In genomic region chr17:74776044-74776962, GRCh38 we compare ENCODE assay signal across 8 cellular contexts. TPM values are rescaled to one million over a fixed set of nuclear protein-coding genes. Genes with fewer than 3 reads are reported as not detected.
DNase-seq lines count a peak whose midpoint lies in the region; ATAC-seq and TF ChIP-seq lines count a peak whose summit lies in the region.

Gene NAT9, minus strand, starts transcription at chr17:74776345. Its CDS starts 647 bp downstream, at chr17:74775698.

- TF ChIP-seq CTCF in fibroblast of lung (conservative IDR thresholded peaks at IDR 0.05 in 1 of 2, IDR thresholded peaks at IDR 0.05 in 1 of 2; ENCODE audit: low read depth in 1 of 2, low read length in 2 of 2): no peak

- WGBS in GM23248 (ENCODE audit: low coverage in 1 of 2, low lambda C conversion rate in 2 of 2, missing lambda C conversion rate in 2 of 2), 2 experiments: 1% methylated on average over 56 to 64 of the region's 64 CpGs

- no peaks in the 10 kb centered on the region for H3K9me3 Mint-ChIP-seq in activated T-helper 1 cell treated with anti-CD3 and anti-CD28 coated beads, Interleukin-12 subunit alpha, Interleukin-12 subunit beta, Interleukin-2, Interleukin-4 antibody, amounts not matched to agents 30 ng/mL and 10 ng/mL and 1 ng/mL, durations not matched to agents 14 hours and 24 hours and 36 hours
- H3K9me3 Mint-ChIP-seq in naive thymus-derived CD4-positive, alpha-beta T cell: peaks cover 0 to 2% (median 0%) of the 10 kb centered on the region in 11 donors
- H3K9me3 Mint-ChIP-seq in stimulated activated memory B cell treated with anti-CD40 and anti-IgM and Interleukin-4, amounts not matched to agents 10 μg/mL and 1 μg/mL and 100 μg/mL, for 72 hours: no peaks in the 10 kb centered on the region

- peaks cover 25% of the 10 kb centered on the region for H3K4me1 ChIP-seq in GM23248 (ENCODE audit: insufficient read depth)
- H3K4me1 ChIP-seq in fibroblast of lung (ENCODE audit: control insufficient read depth, extremely low read depth, insufficient read depth, low read length): peaks cover 4% of the 10 kb centered on the region
- peaks cover 49 to 51% of the 10 kb centered on the region in 2 donors for H3K4me1 ChIP-seq in naive thymus-derived CD4-positive, alpha-beta T cell (ENCODE audit: control insufficient read depth in 2 of 2, insufficient read depth in 2 of 2, low read length in 2 of 2)

- H2AFZ ChIP-seq in GM23248 (peak within 1 kb of the TSS; percentile 85), fibroblast of lung (ENCODE audit: low read length) (peak within 1 kb of the TSS; percentile 94)

- ATAC-seq in naive thymus-derived CD4-positive, alpha-beta T cell: peak; percentile 86
- peak; percentile 89 for ATAC-seq in stimulated activated memory B cell treated with anti-CD40 and anti-IgM and Interleukin-4, amounts not matched to agents 10 μg/mL and 1 μg/mL and 100 μg/mL, for 72 hours

- peaks cover 10% of the 10 kb centered on the region for H3F3A ChIP-seq in GM23248 (ENCODE audit: insufficient read depth)

- H3K9me2 ChIP-seq in GM23248 (ENCODE audit: insufficient read depth): no peaks in the 10 kb centered on the region

- peaks cover 35% of the 10 kb centered on the region for H3K36me3 Mint-ChIP-seq in activated T-helper 1 cell treated with anti-CD3 and anti-CD28 coated beads, Interleukin-12 subunit alpha, Interleukin-12 subunit beta, Interleukin-2, Interleukin-4 antibody, amounts not matched to agents 30 ng/mL and 10 ng/mL and 1 ng/mL, durations not matched to agents 14 hours and 24 hours and 36 hours (ENCODE audit: low read depth)
- peaks cover 0 to 24% (median 9%) of the 10 kb centered on the region in 5 donors for H3K36me3 Mint-ChIP-seq in naive thymus-derived CD4-positive, alpha-beta T cell
- peaks cover 31% of the 10 kb centered on the region for H3K36me3 Mint-ChIP-seq in stimulated activated memory B cell treated with anti-CD40 and anti-IgM and Interleukin-4, amounts not matched to agents 10 μg/mL and 1 μg/mL and 100 μg/mL, for 72 hours

- H3K4me3 ChIP-seq in GM23248 (peak within 1 kb of the TSS; percentile 84), fibroblast of lung (replicated peaks in 1 of 4; ENCODE audit: control extremely low read depth in 1 of 4, insufficient read depth in 1 of 4, low read depth in 3 of 4, low read length in 4 of 4) (peak within 1 kb of the TSS; percentile 82 to 97 (median 93))
- peak within 1 kb of the TSS; percentile 91 for H3K4me3 ChIP-seq in naive thymus-derived CD4-positive, alpha-beta T cell (ENCODE audit: low read length)

- H3K4me3 Mint-ChIP-seq in activated T-helper 1 cell treated with anti-CD3 and anti-CD28 coated beads, Interleukin-12 subunit alpha, Interleukin-12 subunit beta, Interleukin-2, Interleukin-4 antibody, amounts not matched to agents 30 ng/mL and 10 ng/mL and 1 ng/mL, durations not matched to agents 14 hours and 24 hours and 36 hours: peak within 1 kb of the TSS; percentile 99
- peak within 1 kb of the TSS; percentile 96 to 100 (median 98) for H3K4me3 Mint-ChIP-seq in naive thymus-derived CD4-positive, alpha-beta T cell
- H3K4me3 Mint-ChIP-seq in stimulated activated memory B cell treated with anti-CD40 and anti-IgM and Interleukin-4, amounts not matched to agents 10 μg/mL and 1 μg/mL and 100 μg/mL, for 72 hours: peak within 1 kb of the TSS; percentile 98

- intact Hi-C loops in activated T-helper 1 cell treated with anti-CD3 and anti-CD28 coated beads, Interleukin-12 subunit alpha, Interleukin-12 subunit beta, Interleukin-2, Interleukin-4 antibody, amounts not matched to agents 30 ng/mL and 10 ng/mL and 1 ng/mL, durations not matched to agents 14 hours and 24 hours and 36 hours (cut with micrococcal nuclease): loop anchor here (1.0 to 5.0 kb wide), 4 partner anchors 15 to 264 kb away; partner anchors contain the start of gene NHERF1
- intact Hi-C loops in naive thymus-derived CD4-positive, alpha-beta T cell (cut with micrococcal nuclease): loop anchor here (1.0 kb wide), 3 partner anchors 15 to 97 kb away; partner anchors contain the start of gene NHERF1 (in 2 of the 2)

- H3K79me2 ChIP-seq in GM23248 (ENCODE audit: insufficient read depth) (peaks cover 62% of the 10 kb centered on the region), fibroblast of lung (ENCODE audit: control insufficient read depth, insufficient read depth, low read length) (peaks cover 20% of the 10 kb centered on the region)

- peak within 1 kb of the TSS; percentile 86 for H3K9ac ChIP-seq in GM23248
- peak within 1 kb of the TSS; percentile 72 for H3K9ac ChIP-seq in fibroblast of lung (ENCODE audit: insufficient read depth, low read length)

- H4K20me1 ChIP-seq in GM23248 (ENCODE audit: insufficient read depth) (no peaks in the 10 kb centered on the region), fibroblast of lung (ENCODE audit: control insufficient read depth, extremely low read depth, insufficient read depth, low read length) (no peaks in the 10 kb centered on the region)

- POLR2A ChIA-PET in naive thymus-derived CD4-positive, alpha-beta T cell (lab: Charles Lee): interaction anchor here (0.6 to 16.9 kb wide), 11 partner anchors 11 to 485 kb away, joined by 3 to 372 read pairs (median 3); partner anchors contain the start of genes FDXR, GGA3, MRPS7 and NHERF1

- H3K27ac ChIP-seq in GM23248 (peak within 1 kb of the TSS; percentile 49), fibroblast of lung (ENCODE audit: insufficient read depth, low read length) (peak within 1 kb of the TSS; percentile 84)
- H3K27ac ChIP-seq in naive thymus-derived CD4-positive, alpha-beta T cell (ENCODE audit: low read depth, low read length): peak within 1 kb of the TSS; percentile 78

- H3K27me3 Mint-ChIP-seq in activated T-helper 1 cell treated with anti-CD3 and anti-CD28 coated beads, Interleukin-12 subunit alpha, Interleukin-12 subunit beta, Interleukin-2, Interleukin-4 antibody, amounts not matched to agents 30 ng/mL and 10 ng/mL and 1 ng/mL, durations not matched to agents 14 hours and 24 hours and 36 hours (ENCODE audit: insufficient read depth): no peaks in the 10 kb centered on the region
- no peaks in the 10 kb centered on the region for H3K27me3 Mint-ChIP-seq in naive thymus-derived CD4-positive, alpha-beta T cell
- H3K27me3 Mint-ChIP-seq in stimulated activated memory B cell treated with anti-CD40 and anti-IgM and Interleukin-4, amounts not matched to agents 10 μg/mL and 1 μg/mL and 100 μg/mL, for 72 hours: no peaks in the 10 kb centered on the region

- in situ Hi-C loops in GM23248 (cut with MboI): no loop called here

- DNase-seq in DMS79 treated with DMSO at 0.1 percent for 48 hours (lab: John Stamatoyannopoulos, UW) (peak; percentile 79), GM23248 (peak; percentile 99), LHCN-M2 (ENCODE audit: low read depth) (peak; percentile 91), RPMI7951 (ENCODE audit: low read depth) (peak; percentile 89), fibroblast of lung (ENCODE audit: low read depth in 2 of 2) (peak; percentile 92 to 94)
- DNase-seq in activated T-helper 1 cell treated with anti-CD3 and anti-CD28 coated beads, Interleukin-12 subunit alpha, Interleukin-12 subunit beta, Interleukin-2, Interleukin-4 antibody, amounts not matched to agents 30 ng/mL and 10 ng/mL and 1 ng/mL, durations not matched to agents 14 hours and 24 hours and 36 hours (ENCODE audit: low spot score): peak; percentile 99
- peak; percentile 95 to 100 (median 98) for DNase-seq in naive thymus-derived CD4-positive, alpha-beta T cell

- H3K4me1 Mint-ChIP-seq in activated T-helper 1 cell treated with anti-CD3 and anti-CD28 coated beads, Interleukin-12 subunit alpha, Interleukin-12 subunit beta, Interleukin-2, Interleukin-4 antibody, amounts not matched to agents 30 ng/mL and 10 ng/mL and 1 ng/mL, durations not matched to agents 14 hours and 24 hours and 36 hours (ENCODE audit: low read depth): peaks cover 69% of the 10 kb centered on the region
- peaks cover 32 to 76% (median 66%) of the 10 kb centered on the region in 7 donors for H3K4me1 Mint-ChIP-seq in naive thymus-derived CD4-positive, alpha-beta T cell
- peaks cover 61% of the 10 kb centered on the region for H3K4me1 Mint-ChIP-seq in stimulated activated memory B cell treated with anti-CD40 and anti-IgM and Interleukin-4, amounts not matched to agents 10 μg/mL and 1 μg/mL and 100 μg/mL, for 72 hours

- H3K27ac Mint-ChIP-seq in activated T-helper 1 cell treated with anti-CD3 and anti-CD28 coated beads, Interleukin-12 subunit alpha, Interleukin-12 subunit beta, Interleukin-2, Interleukin-4 antibody, amounts not matched to agents 30 ng/mL and 10 ng/mL and 1 ng/mL, durations not matched to agents 14 hours and 24 hours and 36 hours: peak within 1 kb of the TSS; percentile 91
- peak within 1 kb of the TSS; percentile 91 to 99 (median 96) for H3K27ac Mint-ChIP-seq in naive thymus-derived CD4-positive, alpha-beta T cell
- peak within 1 kb of the TSS; percentile 96 for H3K27ac Mint-ChIP-seq in stimulated activated memory B cell treated with anti-CD40 and anti-IgM and Interleukin-4, amounts not matched to agents 10 μg/mL and 1 μg/mL and 100 μg/mL, for 72 hours

- H3K36me3 ChIP-seq in GM23248 (ENCODE audit: low read depth): no peaks in the 10 kb centered on the region
- peaks cover 18% of the 10 kb centered on the region for H3K36me3 ChIP-seq in fibroblast of lung (ENCODE audit: control insufficient read depth, insufficient read depth, low read length)
- peaks cover under 1 to 27% (median 4%) of the 10 kb centered on the region in 3 experiments for H3K36me3 ChIP-seq in naive thymus-derived CD4-positive, alpha-beta T cell (ENCODE audit: control insufficient read depth in 2 of 3, insufficient read depth in 3 of 3, low read length in 3 of 3)

- H3K4me2 ChIP-seq in GM23248 (ENCODE audit: unreplicated experiment) (peak within 1 kb of the TSS; percentile 82), fibroblast of lung (ENCODE audit: extremely low read depth, insufficient read depth, low read length) (peak within 1 kb of the TSS; percentile 87)

- no peaks in the 10 kb centered on the region for H3K27me3 ChIP-seq in GM23248 (replicated peaks; ENCODE audit: insufficient read depth)
- H3K27me3 ChIP-seq in fibroblast of lung (ENCODE audit: control insufficient read depth, insufficient read depth, low read length): no peaks in the 10 kb centered on the region
- H3K27me3 ChIP-seq in naive thymus-derived CD4-positive, alpha-beta T cell (ENCODE audit: control insufficient read depth in 2 of 2, insufficient read depth in 2 of 2, low read length in 2 of 2): no peaks in the 10 kb centered on the region

- CTCF ChIA-PET in naive thymus-derived CD4-positive, alpha-beta T cell (lab: Charles Lee): interaction anchor here (0.8 to 11.7 kb wide), 9 partner anchors 15 to 120 kb away, joined by 3 to 165 read pairs (median 13); partner anchors contain the start of gene RAB37

- H3K9me3 ChIP-seq in GM23248 (ENCODE audit: low read depth) (no peaks in the 10 kb centered on the region), fibroblast of lung (ENCODE audit: control insufficient read depth, insufficient read depth, low read depth, low read length) (no peaks in the 10 kb centered on the region)
- no peaks in the 10 kb centered on the region for H3K9me3 ChIP-seq in naive thymus-derived CD4-positive, alpha-beta T cell (ENCODE audit: control insufficient read depth in 2 of 3, low read length in 3 of 3)

RNA-seq across cellular contexts. Expression of gene NAT9, which starts in this region (rescaled TPM):
- 23.6 and 26.4 TPM in 2 replicates for total RNA-seq in GM23248 (2014; rRNA removed; shearing (Covaris generic))
- polyA plus RNA-seq in GM23248 (2016; fragmentation: Nextera tagmentation; extraction: Ambion mirVana): 31.0 and 34.6 TPM in 2 replicates
- total RNA-seq in LHCN-M2 (2014; rRNA removed): 35.5 and 39.1 TPM in 2 replicates
- 43.9 TPM for polyA plus RNA-seq in LHCN-M2 (2012)
- total RNA-seq in RPMI7951 (2014; rRNA removed; shearing (Covaris generic)): 11.4 and 12.1 TPM in 2 replicates
- 69.0 and 70.8 TPM in 2 replicates for total RNA-seq in activated T-helper 1 cell treated with anti-CD3 and anti-CD28 coated beads, Interleukin-12 subunit alpha, Interleukin-12 subunit beta, Interleukin-2, Interleukin-4 antibody, amounts not matched to agents 30 ng/mL and 10 ng/mL and 1 ng/mL, durations not matched to agents 14 hours and 24 hours and 36 hours
- total RNA-seq in fibroblast of lung: 29.0 and 39.6 TPM in 2 replicates
- 21.2 and 34.7 TPM in 2 replicates for polyA plus RNA-seq in fibroblast of lung
- 33.8 and 47.6 TPM in 2 replicates for polyA plus RNA-seq in fibroblast of lung (2012)
- polyA minus RNA-seq in fibroblast of lung (ENCODE audit: low replicate concordance): 28.4 and 31.8 TPM in 2 replicates
- 10 to 100 TPM; 41.4 to 78.8 (median 56.9) TPM for total RNA-seq in naive thymus-derived CD4-positive, alpha-beta T cell
- polyA plus RNA-seq in naive thymus-derived CD4-positive, alpha-beta T cell: 10 to 100 TPM; 16.8 to 37.9 TPM

Comparison
In these comparisons a context has a peak if more than half of its experiments do, and no peak if none do; other contexts are left out.
1. Peak in every context shown above with its lines: DNase-seq, ATAC-seq, H3K4me3 ChIP-seq and H3K27ac ChIP-seq.